ENCODE assay signal across 1 cellular context in the genomic region with DNA sequence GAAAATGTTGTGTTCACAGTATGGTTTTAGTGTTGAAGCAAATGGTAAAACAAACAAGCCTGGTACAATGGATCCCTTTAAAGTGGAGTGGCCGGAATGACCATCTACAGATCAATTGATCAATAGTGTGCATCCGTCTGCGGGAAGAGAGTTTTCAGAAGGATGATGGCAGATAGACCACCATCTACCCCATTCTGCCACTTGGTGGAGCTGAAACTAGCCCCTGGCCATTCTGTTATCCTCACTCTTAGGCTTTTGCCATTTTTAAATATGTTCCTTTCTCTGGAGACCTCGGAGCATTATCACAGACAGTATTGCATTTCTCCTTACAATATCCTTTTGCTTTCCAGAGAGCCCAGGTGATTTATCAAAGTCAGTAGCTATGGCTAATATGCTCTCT.
TF ChIP-seq lines count a peak whose summit lies in the region.

No MANE protein-coding gene starts in this region.

TF ChIP-seq in H1, 55 proteins besides CTCF, POLR2A, EP300 and RAD21:
- TF ChIP-seq PHF8 (conservative IDR thresholded peaks at IDR 0.05; ENCODE audit: low read depth, low read length) (no peak), POLR2AphosphoS5 (IDR thresholded peaks at IDR 0.05; ENCODE audit: low read depth, low read length) (no peak), RBBP5 (IDR thresholded peaks at IDR 0.05; ENCODE audit: borderline replicate concordance, low read depth, low read length) (no peak), SRF (IDR thresholded peaks at IDR 0.05; ENCODE audit: low read depth, low read length) (no peak), TEAD4 (IDR thresholded peaks at IDR 0.05; ENCODE audit: low read depth, low read length) (no peak), CBX8 (IDR thresholded peaks at IDR 0.05; ENCODE audit: borderline replicate concordance, low read depth, low read length) (no peak), NRF1 (IDR thresholded peaks at IDR 0.05; ENCODE audit: low read depth, low read length) (no peak), ZNF274 (IDR thresholded peaks at IDR 0.05; ENCODE audit: borderline replicate concordance, extremely low read depth, low read length) (no peak), HDAC2 (IDR thresholded peaks at IDR 0.05; ENCODE audit: borderline replicate concordance in 1 of 2, low read depth in 2 of 2, low read length in 2 of 2) (no peak), CTBP2 (IDR thresholded peaks at IDR 0.05; ENCODE audit: borderline replicate concordance, insufficient read depth, insufficient read length, low read length) (no peak), SIN3A (conservative IDR thresholded peaks at IDR 0.05 in 1 of 2, IDR thresholded peaks at IDR 0.05 in 1 of 2; ENCODE audit: low read depth in 1 of 2, low read length in 2 of 2) (no peak), GABPA (IDR thresholded peaks at IDR 0.05; ENCODE audit: borderline replicate concordance, insufficient read depth, low read length) (no peak), BACH1 (IDR thresholded peaks at IDR 0.05; ENCODE audit: low read length) (no peak), USF2 (IDR thresholded peaks at IDR 0.05; ENCODE audit: low read length) (no peak), MAX (IDR thresholded peaks at IDR 0.05) (no peak), EGR1 (IDR thresholded peaks at IDR 0.05; ENCODE audit: borderline replicate concordance, low read depth, low read length) (no peak), FOSL1 (IDR thresholded peaks at IDR 0.05; ENCODE audit: insufficient read depth, low read depth, low read length) (no peak), TCF12 (IDR thresholded peaks at IDR 0.05; ENCODE audit: low read depth, low read length) (no peak)
